1 cellular context compared by ENCODE assay signal in genomic region chr9:71764438-71764837, GRCh38.
TF ChIP-seq lines count a peak whose summit lies in the region.

No MANE protein-coding gene starts in this region.

TF ChIP-seq in A549, 52 proteins besides CTCF, POLR2A, EP300 and RAD21 (continued from another document):
- TF ChIP-seq REST (IDR thresholded peaks at IDR 0.05) (no peak), FOSB (CRISPR knock-in tag; IDR thresholded peaks at IDR 0.05) (no peak), MAFK (IDR thresholded peaks at IDR 0.05; ENCODE audit: partially characterized antibody) (no peak), CBX2 (IDR thresholded peaks at IDR 0.05; ENCODE audit: borderline replicate concordance, low read depth) (no peak), SMC3 (IDR thresholded peaks at IDR 0.05) (no peak), HOXB5 (CRISPR knock-in tag; IDR thresholded peaks at IDR 0.05) (no peak), EHF (CRISPR knock-in tag; IDR thresholded peaks at IDR 0.05) (no peak)
- TF ChIP-seq, protein P1, sequence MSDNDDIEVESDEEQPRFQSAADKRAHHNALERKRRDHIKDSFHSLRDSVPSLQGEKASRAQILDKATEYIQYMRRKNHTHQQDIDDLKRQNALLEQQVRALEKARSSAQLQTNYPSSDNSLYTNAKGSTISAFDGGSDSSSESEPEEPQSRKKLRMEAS (IDR thresholded peaks at IDR 0.05) = no peak
TF ChIP-seq in A549: peak in this region for 0.
